8 cellular contexts compared by ENCODE assay signal in the genomic region with DNA sequence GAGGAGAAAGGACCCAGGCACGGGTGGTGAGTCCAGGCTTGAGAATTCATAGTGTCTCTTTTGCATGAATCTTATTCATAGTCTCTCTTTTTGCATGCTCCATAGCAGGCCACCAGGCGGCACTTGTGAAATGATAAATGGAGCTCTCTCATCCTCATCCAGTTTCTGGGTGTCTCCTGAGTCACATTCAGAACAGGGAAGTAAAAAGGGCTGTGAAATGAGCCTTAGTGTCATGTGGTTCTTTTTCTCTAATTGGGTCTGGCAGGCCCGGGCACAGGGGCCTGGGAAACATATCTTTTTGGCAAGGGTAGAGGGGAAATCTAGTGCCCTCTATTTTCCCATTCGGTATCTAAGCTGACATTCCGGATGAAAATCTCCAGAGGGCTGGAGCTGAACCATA. TPM values are rescaled to one million over a fixed set of nuclear protein-coding genes. Genes with fewer than 3 reads are reported as not detected.
A peak's percentile ranks its signal among the peaks of the same experiment; 100 is the strongest.
DNase-seq lines count a peak whose midpoint lies in the region; ATAC-seq and TF ChIP-seq lines count a peak whose summit lies in the region.

No MANE protein-coding gene starts in this region.

- intact Hi-C loops in activated naive CD4-positive, alpha-beta T cell treated with anti-CD3 and anti-CD28 coated beads for 36 hours (cut with micrococcal nuclease) = no loop called here

- no peak overlapping the region for H3K4me3 ChIP-seq in Peyer's patch
- H3K4me3 ChIP-seq in neural progenitor cell = no peak overlapping the region

- peaks cover 6% of the 10 kb centered on the region for H3K27me3 Mint-ChIP-seq in activated naive CD4-positive, alpha-beta T cell treated with anti-CD3 and anti-CD28 coated beads for 36 hours (ENCODE audit: low read depth)
- peaks cover 9% of the 10 kb centered on the region for H3K27me3 Mint-ChIP-seq in neural progenitor cell (ENCODE audit: insufficient read depth, low read depth)
- peaks cover 9% of the 10 kb centered on the region for H3K27me3 Mint-ChIP-seq in nephron progenitor cell (ENCODE audit: low read depth, poor library complexity)

- no peaks in the 10 kb centered on the region for H3K9me3 Mint-ChIP-seq in activated naive CD4-positive, alpha-beta T cell treated with anti-CD3 and anti-CD28 coated beads for 36 hours
- H3K9me3 Mint-ChIP-seq in neural progenitor cell (no peaks in the 10 kb centered on the region), nephron progenitor cell (no peaks in the 10 kb centered on the region)

- H3F3A ChIP-seq in neural progenitor cell (ENCODE audit: low read depth) = no peaks in the 10 kb centered on the region

- TF ChIP-seq POLR2A in Peyer's patch (IDR thresholded peaks at IDR 0.05) = no peak

- H3K36me3 ChIP-seq in Peyer's patch = no peaks in the 10 kb centered on the region
- no peaks in the 10 kb centered on the region for H3K36me3 ChIP-seq in neural progenitor cell

- no peak overlapping the region for H3K27ac Mint-ChIP-seq in activated naive CD4-positive, alpha-beta T cell treated with anti-CD3 and anti-CD28 coated beads for 36 hours
- H3K27ac Mint-ChIP-seq in neural progenitor cell = no peak overlapping the region
- no peak overlapping the region for H3K27ac Mint-ChIP-seq in nephron progenitor cell

- ATAC-seq in HG03103 (IDR thresholded peaks at IDR 0.05; ENCODE audit: low read depth, unreplicated experiment) (peak; percentile 48), esophagus mucosa (peak; percentile 90)

- peak overlapping the region; percentile 42 for H2AFZ ChIP-seq in neural progenitor cell (replicated peaks)

- H3K27me3 ChIP-seq in Peyer's patch = no peaks in the 10 kb centered on the region
- H3K27me3 ChIP-seq in neural progenitor cell = no peaks in the 10 kb centered on the region

- no peaks in the 10 kb centered on the region for H4K20me1 ChIP-seq in neural progenitor cell (ENCODE audit: low read depth)

- H3K36me3 Mint-ChIP-seq in activated naive CD4-positive, alpha-beta T cell treated with anti-CD3 and anti-CD28 coated beads for 36 hours (ENCODE audit: low read depth) = no peaks in the 10 kb centered on the region
- no peaks in the 10 kb centered on the region for H3K36me3 Mint-ChIP-seq in neural progenitor cell
- H3K36me3 Mint-ChIP-seq in nephron progenitor cell (ENCODE audit: low read depth) = no peaks in the 10 kb centered on the region

- no peaks in the 10 kb centered on the region for H3K4me1 Mint-ChIP-seq in activated naive CD4-positive, alpha-beta T cell treated with anti-CD3 and anti-CD28 coated beads for 36 hours (ENCODE audit: low read depth)
- H3K4me1 Mint-ChIP-seq in neural progenitor cell (no peaks in the 10 kb centered on the region), nephron progenitor cell (peaks cover 9% of the 10 kb centered on the region)

- no peaks in the 10 kb centered on the region for H3K79me2 ChIP-seq in neural progenitor cell (ENCODE audit: low read depth)

- H3K4me3 Mint-ChIP-seq in activated naive CD4-positive, alpha-beta T cell treated with anti-CD3 and anti-CD28 coated beads for 36 hours = no peak overlapping the region
- H3K4me3 Mint-ChIP-seq in neural progenitor cell (no peak overlapping the region), nephron progenitor cell (no peak overlapping the region)

- peaks cover 0 to 17% (median 0%) of the 10 kb centered on the region in 4 donors for H3K4me1 ChIP-seq in Peyer's patch
- no peaks in the 10 kb centered on the region for H3K4me1 ChIP-seq in neural progenitor cell

- peak; percentile 40 for DNase-seq in activated naive CD4-positive, alpha-beta T cell treated with anti-CD3 and anti-CD28 coated beads for 36 hours
- DNase-seq in activated naive CD4-positive, alpha-beta T cell treated with Interleukin-2 at 50 U/mL for 16 hours = no peak
- DNase-seq in Peyer's patch (peak in 2 of 3 donors; percentile 39 to 70), neural progenitor cell (ENCODE audit: low spot score) (peak; percentile 17), 8988T (no peak), nephron progenitor cell (no peak)

- H3K27ac ChIP-seq in Peyer's patch (peak overlapping the region in 2 of 4 donors; percentile 6 to 36), neural progenitor cell (no peak overlapping the region)

- TF ChIP-seq CTCF in Peyer's patch (IDR thresholded peaks at IDR 0.05) (peak in 5 of 6 experiments; percentile 7 to 54 (median 48)), neural progenitor cell (IDR thresholded peaks at IDR 0.05) (peak; percentile 29), nephron progenitor cell (IDR thresholded peaks at IDR 0.05) (no peak)

- H3K9me3 ChIP-seq in Peyer's patch (no peaks in the 10 kb centered on the region), neural progenitor cell (ENCODE audit: low read depth) (no peaks in the 10 kb centered on the region)

- no peak overlapping the region for H3K4me2 ChIP-seq in neural progenitor cell

- CTCF ChIA-PET in activated naive CD4-positive, alpha-beta T cell treated with anti-CD3 and anti-CD28 coated beads for 36 hours (lab: Charles Lee) = interaction anchor here (1.2 kb wide), 1 partner anchor 19 kb away, joined by 3 read pairs; no protein-coding TSS in a partner anchor

- no peak overlapping the region for H3K9ac ChIP-seq in neural progenitor cell

RNA-seq across cellular contexts. Expression of a gene that starts 19.1 kb away (rescaled TPM):
- 10 to 100 TPM; 14.0 to 14.3 TPM for total RNA-seq in activated naive CD4-positive, alpha-beta T cell treated with anti-CD3 and anti-CD28 coated beads for 36 hours
- total RNA-seq in Peyer's patch = 10 to 100 TPM in 1 of 4 donors, 1 to 10 TPM in 3; 1.6 to 13.2 (median 5.6) TPM
- 8.3 TPM for total RNA-seq in esophagus mucosa
- not detected in 2 replicates for total RNA-seq in neural progenitor cell (ENCODE audit: low replicate concordance)

RNA-seq across cellular contexts. Expression of a gene that starts 26.3 kb away (rescaled TPM):
- 100 to 1,000 TPM; 162 to 164 TPM for total RNA-seq in activated naive CD4-positive, alpha-beta T cell treated with anti-CD3 and anti-CD28 coated beads for 36 hours
- total RNA-seq in Peyer's patch (10 to 100 TPM; 57.9 to 86.7 (median 67.9) TPM), esophagus mucosa (97.8 TPM), neural progenitor cell (ENCODE audit: low replicate concordance) (90.1 and 131 TPM in 2 replicates)

RNA-seq across cellular contexts. Expression of a gene that starts 43.8 kb away (rescaled TPM):
- total RNA-seq in activated naive CD4-positive, alpha-beta T cell treated with anti-CD3 and anti-CD28 coated beads for 36 hours = not detected
- total RNA-seq in Peyer's patch = under 1 TPM in 1 of 4 donors, not detected in 3; 0.85 TPM
- total RNA-seq in esophagus mucosa = not detected
- total RNA-seq in neural progenitor cell (ENCODE audit: low replicate concordance) = not detected in 2 replicates

Comparison
In these comparisons a context has a peak if more than half of its experiments do, and no peak if none do; other contexts are left out.
1. DNase-seq: peak in activated naive CD4-positive, alpha-beta T cell treated with anti-CD3 and anti-CD28 coated beads for 36 hours (single experiment), Peyer's patch (2 of 3) and neural progenitor cell (single experiment); none in activated naive CD4-positive, alpha-beta T cell treated with Interleukin-2 at 50 U/mL for 16 hours (single experiment), 8988T (single experiment) and nephron progenitor cell (single experiment).